ENCODE assay signal across 8 cellular contexts in genomic region chr1:11681071-11681771, GRCh38. TPM values are rescaled to one million over a fixed set of nuclear protein-coding genes. Genes with fewer than 3 reads are reported as not detected.
DNase-seq lines count a peak whose midpoint lies in the region; ATAC-seq lines count a peak whose summit lies in the region.

MAD2L2 (minus strand) TSS chr1:11681148; CDS start chr1:11680601, 547 bp downstream.

- H3K4me1 ChIP-seq in Karpas-422 (ENCODE audit: low read length): peaks cover 50% of the 10 kb centered on the region

- H3K9ac ChIP-seq in Karpas-422 (ENCODE audit: low read length): peak within 1 kb of the TSS; percentile 94
- peak within 1 kb of the TSS; percentile 85 for H3K9ac ChIP-seq in SK-N-MC (ENCODE audit: insufficient read length)

- peak; percentile 92 for DNase-seq in Daoy (ENCODE audit: low read depth)
- peak; percentile 94 for DNase-seq in Karpas-422
- DNase-seq in SK-N-MC (ENCODE audit: low read depth, low spot score): peak; percentile 81
- DNase-seq in activated naive CD4-positive, alpha-beta T cell treated with anti-CD3 and anti-CD28 coated beads for 36 hours: peak; percentile 92
- peak; percentile 94 for DNase-seq in germinal center (ENCODE audit: low spot score)
- peak in 55 of 56 donors; percentile 35 to 93 (median 80) for DNase-seq in nucleus accumbens (lab: John Stamatoyannopoulos, UW)
- peak; percentile 25 to 98 (median 75) for DNase-seq in substantia nigra (lab: John Stamatoyannopoulos, UW)

- CTCF ChIA-PET in activated naive CD4-positive, alpha-beta T cell treated with anti-CD3 and anti-CD28 coated beads for 36 hours (lab: Charles Lee): interaction anchor here (0.7 to 3.5 kb wide), 5 partner anchors 17 to 644 kb away, joined by 3 to 17 read pairs (median 5); partner anchors contain the start of gene FBXO6

- peaks cover 10% of the 10 kb centered on the region for H3K4me1 Mint-ChIP-seq in activated naive CD4-positive, alpha-beta T cell treated with anti-CD3 and anti-CD28 coated beads for 36 hours (ENCODE audit: low read depth)

- peak; percentile 75 for ATAC-seq in GM21737 (IDR thresholded peaks at IDR 0.05; ENCODE audit: unreplicated experiment)

- H3K9me3 Mint-ChIP-seq in activated naive CD4-positive, alpha-beta T cell treated with anti-CD3 and anti-CD28 coated beads for 36 hours: no peaks in the 10 kb centered on the region

- H3K79me2 ChIP-seq in Karpas-422 (ENCODE audit: low read length): peaks cover 15% of the 10 kb centered on the region

- no peaks in the 10 kb centered on the region for H3K27me3 ChIP-seq in Karpas-422 (ENCODE audit: low read length)

- no peaks in the 10 kb centered on the region for H4K20me1 ChIP-seq in Karpas-422 (ENCODE audit: insufficient read depth, low read depth, low read length)

- no peaks in the 10 kb centered on the region for H3K36me3 ChIP-seq in Karpas-422 (ENCODE audit: insufficient read depth, low read length)
- H3K36me3 ChIP-seq in SK-N-MC (ENCODE audit: insufficient read depth, low read length): peaks cover 5% of the 10 kb centered on the region; the same call in 1 of the 2 replicates

- H3K4me3 Mint-ChIP-seq in activated naive CD4-positive, alpha-beta T cell treated with anti-CD3 and anti-CD28 coated beads for 36 hours: peak within 1 kb of the TSS; percentile 85

- peak within 1 kb of the TSS; percentile 98 for H2AFZ ChIP-seq in Karpas-422 (ENCODE audit: low read length)

- H3K4me2 ChIP-seq in Karpas-422 (ENCODE audit: low read depth, low read length, poor library complexity, severe bottlenecking): peak within 1 kb of the TSS; percentile 90

- H3K36me3 Mint-ChIP-seq in activated naive CD4-positive, alpha-beta T cell treated with anti-CD3 and anti-CD28 coated beads for 36 hours (ENCODE audit: low read depth): peaks cover 8% of the 10 kb centered on the region

- H3K9me3 ChIP-seq in Karpas-422 (ENCODE audit: low read length): no peaks in the 10 kb centered on the region
- H3K9me3 ChIP-seq in SK-N-MC (ENCODE audit: low read depth, low read length): no peaks in the 10 kb centered on the region

- H3K27ac ChIP-seq in Karpas-422 (ENCODE audit: low read length) (peak within 1 kb of the TSS; percentile 91), SK-N-MC (peak within 1 kb of the TSS; percentile 69), substantia nigra (ENCODE audit: low read depth, low read length, poor library complexity, severe bottlenecking) (peak within 1 kb of the TSS; percentile 82)

- intact Hi-C loops in activated naive CD4-positive, alpha-beta T cell treated with anti-CD3 and anti-CD28 coated beads for 36 hours (cut with micrococcal nuclease): loop anchor here (1.0 to 5.0 kb wide), 4 partner anchors 26 to 227 kb away; partner anchors contain the start of genes FBXO2 and FBXO44

- no peaks in the 10 kb centered on the region for H3K27me3 Mint-ChIP-seq in activated naive CD4-positive, alpha-beta T cell treated with anti-CD3 and anti-CD28 coated beads for 36 hours (ENCODE audit: low read depth)

- no peaks in the 10 kb centered on the region for H3K9me2 ChIP-seq in Karpas-422 (replicated peaks; ENCODE audit: insufficient read depth, low read length)

- H3K27ac Mint-ChIP-seq in activated naive CD4-positive, alpha-beta T cell treated with anti-CD3 and anti-CD28 coated beads for 36 hours: peak within 1 kb of the TSS; percentile 88

- peak within 1 kb of the TSS; percentile 95 for H3K4me3 ChIP-seq in Karpas-422 (ENCODE audit: low read length)
- peak within 1 kb of the TSS; percentile 87 for H3K4me3 ChIP-seq in SK-N-MC

RNA-seq across cellular contexts. Expression of gene MAD2L2, which starts in this region (rescaled TPM):
- 80.3 and 91.7 TPM in 2 replicates for total RNA-seq in Daoy (2014; rRNA removed; shearing (Covaris generic))
- 89.3 and 117 TPM in 2 replicates for total RNA-seq in Karpas-422 (2014; rRNA removed; shearing (Covaris generic); ENCODE audit: low replicate concordance)
- total RNA-seq in activated naive CD4-positive, alpha-beta T cell treated with anti-CD3 and anti-CD28 coated beads for 36 hours: 10 to 100 TPM; 86.7 to 88.3 TPM

Comparison
In these comparisons a context has a peak if more than half of its experiments do, and no peak if none do; other contexts are left out.
1. Peak in every context shown above with its lines: DNase-seq, ATAC-seq, H3K4me3 ChIP-seq and H3K27ac ChIP-seq.